In the genomic region with DNA sequence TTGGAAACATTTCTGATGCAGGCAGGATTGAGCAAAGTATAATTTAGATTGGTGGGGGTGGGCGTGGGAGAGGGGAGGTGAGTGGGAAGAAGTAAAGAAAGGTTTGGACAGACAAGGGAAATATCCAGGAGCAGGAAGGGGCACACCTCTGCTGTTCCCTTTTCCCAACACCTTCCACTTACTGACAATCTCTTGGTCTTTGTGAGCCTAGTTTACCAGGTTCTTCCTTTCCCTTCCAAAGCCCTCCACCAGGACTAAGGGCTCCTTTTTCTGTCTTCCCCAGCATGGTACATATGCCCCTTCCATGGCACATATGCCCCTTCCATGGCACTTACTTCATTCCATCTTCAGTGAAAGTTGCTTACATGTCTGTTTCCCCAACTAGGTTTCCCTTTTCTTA, we compare ENCODE assay signal across 26 cellular contexts. TPM values are rescaled to one million over a fixed set of nuclear protein-coding genes. Genes with fewer than 3 reads are reported as not detected.
DNase-seq lines count a peak whose midpoint lies in the region; ATAC-seq, FAIRE-seq and TF ChIP-seq lines count a peak whose summit lies in the region.
"Had no signal": no experiment of that assay in that cellular context is flagged by ENCODE, and none has a peak within 500 bp of the region (broad histone marks: within the 10 kb centered on the region; RNA-seq: fewer than 3 reads in every experiment).

No MANE protein-coding gene starts in this region.

- no peaks in the 10 kb centered on the region for H3K27me3 Mint-ChIP-seq in activated CD4-positive, alpha-beta memory T cell treated with anti-CD3 and anti-CD28 coated beads for 36 hours
- H3K27me3 Mint-ChIP-seq in activated CD4-positive, alpha-beta memory T cell treated with anti-CD3 and anti-CD28 coated beads, Interleukin-2, amount 10 ng/mL, durations not matched to agents 7 days and 5 days, result no peaks in the 10 kb centered on the region
- no peaks in the 10 kb centered on the region for H3K27me3 Mint-ChIP-seq in activated T-helper 1 cell treated with anti-CD3 and anti-CD28 coated beads, Interleukin-12 subunit alpha, Interleukin-12 subunit beta, Interleukin-2, Interleukin-4 antibody, amounts not matched to agents 30 ng/mL and 10 ng/mL and 1 ng/mL, durations not matched to agents 14 hours and 24 hours and 36 hours (ENCODE audit: insufficient read depth)
- H3K27me3 Mint-ChIP-seq: B cell had no signal

- no peak for DNase-seq in activated CD4-positive, alpha-beta memory T cell treated with anti-CD3 and anti-CD28 coated beads for 36 hours
- no peak for DNase-seq in activated CD4-positive, alpha-beta memory T cell treated with anti-CD3 and anti-CD28 coated beads, Interleukin-2, amount 10 ng/mL, durations not matched to agents 7 days and 5 days
- DNase-seq in activated T-helper 1 cell treated with anti-CD3 and anti-CD28 coated beads, Interleukin-12 subunit alpha, Interleukin-12 subunit beta, Interleukin-2, Interleukin-4 antibody, amounts not matched to agents 30 ng/mL and 10 ng/mL and 1 ng/mL, durations not matched to agents 14 hours and 24 hours and 36 hours (ENCODE audit: low spot score), result no peak
- no peak for DNase-seq in keratinocyte (ENCODE audit: low read depth, low spot score)
- no peak for DNase-seq in stimulated activated effector memory CD8-positive, alpha-beta T cell treated with anti-CD3 and anti-CD28 coated beads, Interleukin-12 subunit alpha, Interleukin-12 subunit beta, amount 100 ng/mL, for 72 hours (ENCODE audit: low spot score in 2 of 2)
- no peak for DNase-seq in foreskin melanocyte
- no peak for DNase-seq in DMS53 treated with DMSO at 0.1 percent for 48 hours (lab: John Stamatoyannopoulos, UW; ENCODE audit: unreplicated experiment)
- DNase-seq: activated CD4-positive, alpha-beta T cell treated with anti-CD3 and anti-CD28 coated beads for 4 hours; activated effector memory CD4-positive, alpha-beta T cell treated with Interleukin-2 at 50 U/mL for 16 hours; Caco-2; cortex of kidney; endodermal cell; head of caudate nucleus; NCI-H1092 treated with DMSO at 0.1 percent for 48 hours; NCI-H2107; NCI-H510A treated with DMSO at 0.1 percent for 48 hours; nephron progenitor cell; NK-92 treated with Interleukin-12 subunit alpha and Interleukin-12 subunit beta, amount 100 ng/mL, for 24 hours; stimulated activated CD4-positive, alpha-beta T cell treated with anti-CD3 and anti-CD28 coated beads, Interleukin-1b, Interleukin-23, amount 100 ng/mL, for 48 hours had no signal

- peaks cover 54% of the 10 kb centered on the region for H3K4me1 ChIP-seq in keratinocyte (ENCODE audit: control insufficient read depth, extremely low read depth, insufficient read depth, low read length)
- H3K4me1 ChIP-seq: Caco-2 had no signal

- peak overlapping the region in 1 of 3 experiments; percentile 13 for H3K4me3 ChIP-seq in keratinocyte (ENCODE audit: control insufficient read depth in 2 of 3, extremely low read depth in 1 of 3, insufficient read depth in 2 of 3, low read depth in 1 of 3, low read length in 3 of 3)
- H3K4me3 ChIP-seq: GM23338, SJSA1 had no signal

- H3K9me3 Mint-ChIP-seq in activated CD4-positive, alpha-beta memory T cell treated with anti-CD3 and anti-CD28 coated beads for 36 hours, result no peaks in the 10 kb centered on the region
- H3K9me3 Mint-ChIP-seq in activated CD4-positive, alpha-beta memory T cell treated with anti-CD3 and anti-CD28 coated beads, Interleukin-2, amount 10 ng/mL, durations not matched to agents 7 days and 5 days, result no peaks in the 10 kb centered on the region
- no peaks in the 10 kb centered on the region for H3K9me3 Mint-ChIP-seq in activated T-helper 1 cell treated with anti-CD3 and anti-CD28 coated beads, Interleukin-12 subunit alpha, Interleukin-12 subunit beta, Interleukin-2, Interleukin-4 antibody, amounts not matched to agents 30 ng/mL and 10 ng/mL and 1 ng/mL, durations not matched to agents 14 hours and 24 hours and 36 hours
- no peaks in the 10 kb centered on the region for H3K9me3 Mint-ChIP-seq in stimulated activated effector memory CD8-positive, alpha-beta T cell treated with anti-CD3 and anti-CD28 coated beads, Interleukin-12 subunit alpha, Interleukin-12 subunit beta, amount 100 ng/mL, for 72 hours
- H3K9me3 Mint-ChIP-seq: mesothelial cell of epicardium had no signal

- H3K27me3 ChIP-seq in keratinocyte (ENCODE audit: control insufficient read depth, extremely low read depth, insufficient read depth, low read length), result no peaks in the 10 kb centered on the region
- H3K27me3 ChIP-seq: SJSA1 had no signal

- peaks cover 30% of the 10 kb centered on the region for H3K36me3 Mint-ChIP-seq in activated CD4-positive, alpha-beta memory T cell treated with anti-CD3 and anti-CD28 coated beads for 36 hours
- H3K36me3 Mint-ChIP-seq in activated CD4-positive, alpha-beta memory T cell treated with anti-CD3 and anti-CD28 coated beads, Interleukin-2, amount 10 ng/mL, durations not matched to agents 7 days and 5 days (ENCODE audit: low read depth), result peaks cover 32% of the 10 kb centered on the region
- H3K36me3 Mint-ChIP-seq in activated T-helper 1 cell treated with anti-CD3 and anti-CD28 coated beads, Interleukin-12 subunit alpha, Interleukin-12 subunit beta, Interleukin-2, Interleukin-4 antibody, amounts not matched to agents 30 ng/mL and 10 ng/mL and 1 ng/mL, durations not matched to agents 14 hours and 24 hours and 36 hours (ENCODE audit: low read depth), result peaks cover 22% of the 10 kb centered on the region
- peaks cover 70% of the 10 kb centered on the region for H3K36me3 Mint-ChIP-seq in stimulated activated effector memory CD8-positive, alpha-beta T cell treated with anti-CD3 and anti-CD28 coated beads, Interleukin-12 subunit alpha, Interleukin-12 subunit beta, amount 100 ng/mL, for 72 hours

- TF ChIP-seq CTCF in keratinocyte (optimal IDR thresholded peaks at IDR 0.05 in 1 of 3, IDR thresholded peaks at IDR 0.05 in 1 of 3, conservative IDR thresholded peaks at IDR 0.05 in 1 of 3; ENCODE audit: extremely low read depth in 1 of 3, insufficient read depth in 2 of 3, low read length in 3 of 3), result no peak

- H3K9me1 ChIP-seq in keratinocyte (ENCODE audit: control insufficient read depth, extremely low read depth, insufficient read depth, low read length), result no peaks in the 10 kb centered on the region

- peak overlapping the region; percentile 20 for H3K27ac Mint-ChIP-seq in activated CD4-positive, alpha-beta memory T cell treated with anti-CD3 and anti-CD28 coated beads for 36 hours
- H3K27ac Mint-ChIP-seq in activated CD4-positive, alpha-beta memory T cell treated with anti-CD3 and anti-CD28 coated beads, Interleukin-2, amount 10 ng/mL, durations not matched to agents 7 days and 5 days, result no peak overlapping the region
- H3K27ac Mint-ChIP-seq in activated T-helper 1 cell treated with anti-CD3 and anti-CD28 coated beads, Interleukin-12 subunit alpha, Interleukin-12 subunit beta, Interleukin-2, Interleukin-4 antibody, amounts not matched to agents 30 ng/mL and 10 ng/mL and 1 ng/mL, durations not matched to agents 14 hours and 24 hours and 36 hours, result peak overlapping the region; percentile 48
- peak overlapping the region; percentile 56 for H3K27ac Mint-ChIP-seq in stimulated activated effector memory CD8-positive, alpha-beta T cell treated with anti-CD3 and anti-CD28 coated beads, Interleukin-12 subunit alpha, Interleukin-12 subunit beta, amount 100 ng/mL, for 72 hours
- H3K27ac Mint-ChIP-seq: B cell, endodermal cell, GM23338, mesothelial cell of epicardium, nephron progenitor cell had no signal

- no peak for ATAC-seq in stimulated activated effector memory CD8-positive, alpha-beta T cell treated with anti-CD3 and anti-CD28 coated beads, Interleukin-12 subunit alpha, Interleukin-12 subunit beta, amount 100 ng/mL, for 72 hours
- no peak for ATAC-seq in GM21390 (IDR thresholded peaks at IDR 0.05; ENCODE audit: unreplicated experiment)
- ATAC-seq: GM23338, Panc1 had no signal

- FAIRE-seq in keratinocyte (lab: Jason Lieb, UNC), result peak; percentile 69

- peaks cover 4 to 7% of the 10 kb centered on the region in 2 experiments for H3K36me3 ChIP-seq in keratinocyte (ENCODE audit: control insufficient read depth in 2 of 2, extremely low read depth in 1 of 2, insufficient read depth in 2 of 2, low read length in 2 of 2)

- H2AFZ ChIP-seq in keratinocyte (ENCODE audit: control insufficient read depth, low read length), result no peak overlapping the region
- H2AFZ ChIP-seq: GM23338 had no signal

- H3K27ac ChIP-seq in keratinocyte (ENCODE audit: control insufficient read depth, insufficient read depth, low read length), result peak overlapping the region; percentile 93
- H3K27ac ChIP-seq: 22Rv1, SJSA1 had no signal

- no peaks in the 10 kb centered on the region for H3K9me3 ChIP-seq in keratinocyte (ENCODE audit: control insufficient read depth, low read depth, low read length)
- H3K9me3 ChIP-seq: Caco-2, SJSA1 had no signal

- dilution Hi-C loops in keratinocyte (cut with MboI; ENCODE audit: extremely low pct_ligation_motif_present, low sequenced_read_pairs), result no loop called here

- H3K4me3 Mint-ChIP-seq in activated CD4-positive, alpha-beta memory T cell treated with anti-CD3 and anti-CD28 coated beads for 36 hours, result no peak overlapping the region
- H3K4me3 Mint-ChIP-seq in activated CD4-positive, alpha-beta memory T cell treated with anti-CD3 and anti-CD28 coated beads, Interleukin-2, amount 10 ng/mL, durations not matched to agents 7 days and 5 days, result no peak overlapping the region
- H3K4me3 Mint-ChIP-seq in activated T-helper 1 cell treated with anti-CD3 and anti-CD28 coated beads, Interleukin-12 subunit alpha, Interleukin-12 subunit beta, Interleukin-2, Interleukin-4 antibody, amounts not matched to agents 30 ng/mL and 10 ng/mL and 1 ng/mL, durations not matched to agents 14 hours and 24 hours and 36 hours, result no peak overlapping the region
- H3K4me3 Mint-ChIP-seq in stimulated activated effector memory CD8-positive, alpha-beta T cell treated with anti-CD3 and anti-CD28 coated beads, Interleukin-12 subunit alpha, Interleukin-12 subunit beta, amount 100 ng/mL, for 72 hours, result no peak overlapping the region
- H3K4me3 Mint-ChIP-seq: B cell, endodermal cell, GM23338, mesothelial cell of epicardium, nephron progenitor cell had no signal

- POLR2A ChIA-PET in activated CD4-positive, alpha-beta memory T cell treated with anti-CD3 and anti-CD28 coated beads for 36 hours (lab: Charles Lee), result no interaction called here
- POLR2A ChIA-PET in activated CD4-positive, alpha-beta memory T cell treated with anti-CD3 and anti-CD28 coated beads, Interleukin-2, amount 10 ng/mL, durations not matched to agents 7 days and 5 days (lab: Charles Lee), result no interaction called here

- no peaks in the 10 kb centered on the region for H4K20me1 ChIP-seq in keratinocyte (ENCODE audit: control insufficient read depth, extremely low read depth, insufficient read depth, low read length)

- peak overlapping the region; percentile 34 for H3K4me2 ChIP-seq in keratinocyte (ENCODE audit: control insufficient read depth, extremely low read depth, insufficient read depth, low read depth, low read length)
- H3K4me2 ChIP-seq: GM23338 had no signal

- peaks cover 2% of the 10 kb centered on the region for H3K4me1 Mint-ChIP-seq in activated CD4-positive, alpha-beta memory T cell treated with anti-CD3 and anti-CD28 coated beads for 36 hours (ENCODE audit: low read depth)
- H3K4me1 Mint-ChIP-seq in activated CD4-positive, alpha-beta memory T cell treated with anti-CD3 and anti-CD28 coated beads, Interleukin-2, amount 10 ng/mL, durations not matched to agents 7 days and 5 days, result peaks cover 6% of the 10 kb centered on the region
- peaks cover 12% of the 10 kb centered on the region for H3K4me1 Mint-ChIP-seq in activated T-helper 1 cell treated with anti-CD3 and anti-CD28 coated beads, Interleukin-12 subunit alpha, Interleukin-12 subunit beta, Interleukin-2, Interleukin-4 antibody, amounts not matched to agents 30 ng/mL and 10 ng/mL and 1 ng/mL, durations not matched to agents 14 hours and 24 hours and 36 hours (ENCODE audit: low read depth)
- H3K4me1 Mint-ChIP-seq in stimulated activated effector memory CD8-positive, alpha-beta T cell treated with anti-CD3 and anti-CD28 coated beads, Interleukin-12 subunit alpha, Interleukin-12 subunit beta, amount 100 ng/mL, for 72 hours, result peaks cover 7% of the 10 kb centered on the region
- H3K4me1 Mint-ChIP-seq: B cell, endodermal cell, GM23338, nephron progenitor cell had no signal

- CTCF ChIA-PET in activated CD4-positive, alpha-beta memory T cell treated with anti-CD3 and anti-CD28 coated beads for 36 hours (lab: Charles Lee), result no interaction called here
- CTCF ChIA-PET in activated CD4-positive, alpha-beta memory T cell treated with anti-CD3 and anti-CD28 coated beads, Interleukin-2, amount 10 ng/mL, durations not matched to agents 7 days and 5 days (lab: Charles Lee), result interaction anchor here (1.6 kb wide), 1 partner anchor 38 kb away, joined by 6 read pairs; a partner anchor contains a TSS

- intact Hi-C loops in activated CD4-positive, alpha-beta memory T cell treated with anti-CD3 and anti-CD28 coated beads for 36 hours (cut with micrococcal nuclease), result no loop called here
- intact Hi-C loops in activated T-helper 1 cell treated with anti-CD3 and anti-CD28 coated beads, Interleukin-12 subunit alpha, Interleukin-12 subunit beta, Interleukin-2, Interleukin-4 antibody, amounts not matched to agents 30 ng/mL and 10 ng/mL and 1 ng/mL, durations not matched to agents 14 hours and 24 hours and 36 hours (cut with micrococcal nuclease), result no loop called here

- H3K9ac ChIP-seq in keratinocyte (ENCODE audit: control insufficient read depth, extremely low read depth, insufficient read depth, low read length), result peak overlapping the region; percentile 8

- no peaks in the 10 kb centered on the region for H3K79me2 ChIP-seq in keratinocyte (ENCODE audit: control insufficient read depth, insufficient read depth, low read length)

RNA-seq across cellular contexts. Expression of a gene that starts 6.2 kb away (rescaled TPM):
- under 1 TPM; 0.12 to 0.22 TPM for total RNA-seq in activated CD4-positive, alpha-beta memory T cell treated with anti-CD3 and anti-CD28 coated beads for 36 hours
- total RNA-seq in activated CD4-positive, alpha-beta memory T cell treated with anti-CD3 and anti-CD28 coated beads, Interleukin-2, amount 10 ng/mL, durations not matched to agents 7 days and 5 days, result under 1 TPM; 0.23 to 0.28 TPM
- total RNA-seq in activated T-helper 1 cell treated with anti-CD3 and anti-CD28 coated beads, Interleukin-12 subunit alpha, Interleukin-12 subunit beta, Interleukin-2, Interleukin-4 antibody, amounts not matched to agents 30 ng/mL and 10 ng/mL and 1 ng/mL, durations not matched to agents 14 hours and 24 hours and 36 hours, result 0.07 and 0.21 TPM in 2 replicates
- 9.2 to 15.4 TPM (median 9.7 TPM) in 3 replicates for polyA plus RNA-seq in keratinocyte
- 8.0 TPM for polyA plus RNA-seq in keratinocyte (2011; ENCODE audit: low read depth)
- polyA plus RNA-seq in keratinocyte (2011; cell fraction: cytosol; rRNA removed), result 5.2 and 5.3 TPM in 2 replicates
- polyA plus RNA-seq in keratinocyte (2011; cell fraction: nucleus; rRNA removed), result 21.1 and 25.2 TPM in 2 replicates
- 6.5 and 11.4 TPM in 2 replicates for polyA plus RNA-seq in keratinocyte (2012; ENCODE audit: low replicate concordance)
- 9.6 to 25.4 TPM (median 19.5 TPM) in 3 replicates for polyA minus RNA-seq in keratinocyte
- polyA minus RNA-seq in keratinocyte (2011; cell fraction: cytosol; rRNA and poly(A)+ RNA removed), result 10.7 TPM
- 20.2 and 27.3 TPM in 2 replicates for polyA minus RNA-seq in keratinocyte (2011; cell fraction: nucleus; rRNA and poly(A)+ RNA removed)
- polyA plus RNA-seq: GM23338 had no signal

RNA-seq across cellular contexts. Expression of a gene that starts 38.3 kb away (rescaled TPM):
- 10 to 100 TPM; 24.7 to 26.6 TPM for total RNA-seq in activated CD4-positive, alpha-beta memory T cell treated with anti-CD3 and anti-CD28 coated beads for 36 hours
- 10 to 100 TPM; 41.8 to 43.4 TPM for total RNA-seq in activated CD4-positive, alpha-beta memory T cell treated with anti-CD3 and anti-CD28 coated beads, Interleukin-2, amount 10 ng/mL, durations not matched to agents 7 days and 5 days
- 47.8 and 49.2 TPM in 2 replicates for total RNA-seq in activated T-helper 1 cell treated with anti-CD3 and anti-CD28 coated beads, Interleukin-12 subunit alpha, Interleukin-12 subunit beta, Interleukin-2, Interleukin-4 antibody, amounts not matched to agents 30 ng/mL and 10 ng/mL and 1 ng/mL, durations not matched to agents 14 hours and 24 hours and 36 hours
- polyA plus RNA-seq in keratinocyte, result 12.8 to 36.5 TPM (median 24.6 TPM) in 3 replicates
- 15.9 TPM for polyA plus RNA-seq in keratinocyte (2011; ENCODE audit: low read depth)
- polyA plus RNA-seq in keratinocyte (2011; cell fraction: cytosol; rRNA removed), result 13.7 and 25.0 TPM in 2 replicates
- 41.5 and 52.4 TPM in 2 replicates for polyA plus RNA-seq in keratinocyte (2011; cell fraction: nucleus; rRNA removed)
- polyA plus RNA-seq in keratinocyte (2012; ENCODE audit: low replicate concordance), result 17.3 and 19.1 TPM in 2 replicates
- polyA minus RNA-seq in keratinocyte, result 11.9 to 23.6 TPM (median 16.1 TPM) in 3 replicates
- polyA minus RNA-seq in keratinocyte (2011; cell fraction: cytosol; rRNA and poly(A)+ RNA removed), result 11.1 TPM
- polyA minus RNA-seq in keratinocyte (2011; cell fraction: nucleus; rRNA and poly(A)+ RNA removed), result 17.2 and 34.1 TPM in 2 replicates

RNA-seq across cellular contexts. Expression of a gene that starts 43.1 kb away (rescaled TPM):
- total RNA-seq in activated CD4-positive, alpha-beta memory T cell treated with anti-CD3 and anti-CD28 coated beads for 36 hours, result 10 to 100 TPM; 60.4 to 63.8 TPM
- 10 to 100 TPM; 81.8 to 83.7 TPM for total RNA-seq in activated CD4-positive, alpha-beta memory T cell treated with anti-CD3 and anti-CD28 coated beads, Interleukin-2, amount 10 ng/mL, durations not matched to agents 7 days and 5 days
- 36.9 and 37.3 TPM in 2 replicates for total RNA-seq in activated T-helper 1 cell treated with anti-CD3 and anti-CD28 coated beads, Interleukin-12 subunit alpha, Interleukin-12 subunit beta, Interleukin-2, Interleukin-4 antibody, amounts not matched to agents 30 ng/mL and 10 ng/mL and 1 ng/mL, durations not matched to agents 14 hours and 24 hours and 36 hours
- polyA plus RNA-seq in keratinocyte, result 14.5 to 29.7 TPM (median 18.9 TPM) in 3 replicates
- 32.4 TPM for polyA plus RNA-seq in keratinocyte (2011; ENCODE audit: low read depth)
- polyA plus RNA-seq in keratinocyte (2011; cell fraction: cytosol; rRNA removed), result 15.2 and 28.2 TPM in 2 replicates
- 26.0 and 31.1 TPM in 2 replicates for polyA plus RNA-seq in keratinocyte (2011; cell fraction: nucleus; rRNA removed)
- polyA plus RNA-seq in keratinocyte (2012; ENCODE audit: low replicate concordance), result 14.9 and 25.2 TPM in 2 replicates
- polyA minus RNA-seq in keratinocyte, result 4.0 to 29.3 TPM (median 9.3 TPM) in 3 replicates
- 17.6 TPM for polyA minus RNA-seq in keratinocyte (2011; cell fraction: cytosol; rRNA and poly(A)+ RNA removed)
- polyA minus RNA-seq in keratinocyte (2011; cell fraction: nucleus; rRNA and poly(A)+ RNA removed), result 10.7 and 23.5 TPM in 2 replicates
